Comparison of ENCODE assay signal across 1 cellular context in the genomic region with DNA sequence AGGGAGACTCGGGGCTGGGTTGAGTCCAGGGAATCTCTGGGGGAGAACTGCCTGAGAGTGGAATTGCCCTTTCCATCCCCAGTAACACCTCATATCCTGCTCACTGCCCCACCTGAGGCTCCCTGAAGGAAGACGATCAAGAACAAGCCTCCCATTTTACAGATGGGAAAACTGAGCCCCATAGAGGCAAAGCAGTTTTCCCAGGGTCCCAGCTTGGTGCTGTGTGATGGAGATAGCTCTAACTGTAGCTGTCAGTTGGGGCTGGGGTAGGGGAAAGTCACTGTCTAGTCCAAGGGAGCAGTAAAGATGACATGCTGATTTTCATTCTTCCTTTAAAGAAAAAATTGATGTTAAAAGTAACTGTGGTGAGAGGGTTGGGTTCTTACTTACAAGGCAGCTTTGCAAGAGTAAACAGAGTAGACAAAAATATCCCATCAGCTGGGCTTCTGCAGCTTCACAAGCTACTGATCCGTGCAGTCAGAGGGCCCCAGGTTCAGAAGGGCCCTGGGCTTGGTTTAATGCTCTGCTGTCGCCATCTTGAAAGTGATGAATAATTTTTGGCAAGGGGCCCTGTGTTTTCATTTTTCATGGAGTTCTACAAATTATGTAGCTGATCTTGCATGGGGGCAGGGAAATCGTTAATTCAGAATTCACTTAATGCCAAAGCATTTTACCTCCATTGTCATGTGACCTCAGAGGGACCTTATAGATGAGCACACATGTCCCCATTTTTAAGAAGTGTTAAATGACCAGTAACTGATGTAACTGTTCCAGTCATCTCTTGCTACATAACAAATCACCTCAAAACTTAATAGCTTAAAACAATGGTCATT.
TF ChIP-seq lines count a peak whose summit lies in the region.

No MANE protein-coding gene starts in this region.

TF ChIP-seq in GM12878, 131 proteins besides CTCF, POLR2A, EP300 and RAD21 (continued from another document and continues in another):
- TF ChIP-seq, protein P1, sequence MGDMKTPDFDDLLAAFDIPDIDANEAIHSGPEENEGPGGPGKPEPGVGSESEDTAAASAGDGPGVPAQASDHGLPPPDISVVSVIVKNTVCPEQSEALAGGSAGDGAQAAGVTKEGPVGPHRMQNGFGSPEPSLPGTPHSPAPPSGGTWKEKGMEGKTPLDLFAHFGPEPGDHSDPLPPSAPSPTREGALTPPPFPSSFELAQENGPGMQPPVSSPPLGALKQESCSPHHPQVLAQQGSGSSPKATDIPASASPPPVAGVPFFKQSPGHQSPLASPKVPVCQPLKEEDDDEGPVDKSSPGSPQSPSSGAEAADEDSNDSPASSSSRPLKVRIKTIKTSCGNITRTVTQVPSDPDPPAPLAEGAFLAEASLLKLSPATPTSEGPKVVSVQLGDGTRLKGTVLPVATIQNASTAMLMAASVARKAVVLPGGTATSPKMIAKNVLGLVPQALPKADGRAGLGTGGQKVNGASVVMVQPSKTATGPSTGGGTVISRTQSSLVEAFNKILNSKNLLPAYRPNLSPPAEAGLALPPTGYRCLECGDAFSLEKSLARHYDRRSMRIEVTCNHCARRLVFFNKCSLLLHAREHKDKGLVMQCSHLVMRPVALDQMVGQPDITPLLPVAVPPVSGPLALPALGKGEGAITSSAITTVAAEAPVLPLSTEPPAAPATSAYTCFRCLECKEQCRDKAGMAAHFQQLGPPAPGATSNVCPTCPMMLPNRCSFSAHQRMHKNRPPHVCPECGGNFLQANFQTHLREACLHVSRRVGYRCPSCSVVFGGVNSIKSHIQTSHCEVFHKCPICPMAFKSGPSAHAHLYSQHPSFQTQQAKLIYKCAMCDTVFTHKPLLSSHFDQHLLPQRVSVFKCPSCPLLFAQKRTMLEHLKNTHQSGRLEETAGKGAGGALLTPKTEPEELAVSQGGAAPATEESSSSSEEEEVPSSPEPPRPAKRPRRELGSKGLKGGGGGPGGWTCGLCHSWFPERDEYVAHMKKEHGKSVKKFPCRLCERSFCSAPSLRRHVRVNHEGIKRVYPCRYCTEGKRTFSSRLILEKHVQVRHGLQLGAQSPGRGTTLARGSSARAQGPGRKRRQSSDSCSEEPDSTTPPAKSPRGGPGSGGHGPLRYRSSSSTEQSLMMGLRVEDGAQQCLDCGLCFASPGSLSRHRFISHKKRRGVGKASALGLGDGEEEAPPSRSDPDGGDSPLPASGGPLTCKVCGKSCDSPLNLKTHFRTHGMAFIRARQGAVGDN (IDR thresholded peaks at IDR 0.05) = peak; percentile 92
- TF ChIP-seq, protein P2, sequence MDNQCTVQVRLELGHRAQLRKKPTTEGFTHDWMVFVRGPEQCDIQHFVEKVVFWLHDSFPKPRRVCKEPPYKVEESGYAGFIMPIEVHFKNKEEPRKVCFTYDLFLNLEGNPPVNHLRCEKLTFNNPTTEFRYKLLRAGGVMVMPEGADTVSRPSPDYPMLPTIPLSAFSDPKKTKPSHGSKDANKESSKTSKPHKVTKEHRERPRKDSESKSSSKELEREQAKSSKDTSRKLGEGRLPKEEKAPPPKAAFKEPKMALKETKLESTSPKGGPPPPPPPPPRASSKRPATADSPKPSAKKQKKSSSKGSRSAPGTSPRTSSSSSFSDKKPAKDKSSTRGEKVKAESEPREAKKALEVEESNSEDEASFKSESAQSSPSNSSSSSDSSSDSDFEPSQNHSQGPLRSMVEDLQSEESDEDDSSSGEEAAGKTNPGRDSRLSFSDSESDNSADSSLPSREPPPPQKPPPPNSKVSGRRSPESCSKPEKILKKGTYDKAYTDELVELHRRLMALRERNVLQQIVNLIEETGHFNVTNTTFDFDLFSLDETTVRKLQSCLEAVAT (IDR thresholded peaks at IDR 0.05) = 0 out of 2 replicates have a peak, but pooled peaks have one; percentile 14
- TF ChIP-seq FOXM1 (IDR thresholded peaks at IDR 0.05; ENCODE audit: low read depth, low read length) (peak; percentile 38; the same call in 1 of the 2 replicates), ZNF207 (IDR thresholded peaks at IDR 0.05; ENCODE audit: borderline replicate concordance) (no peak), JUND (IDR thresholded peaks at IDR 0.05; ENCODE audit: low read depth, low read length) (no peak), POLR2AphosphoS5 (IDR thresholded peaks at IDR 0.05; ENCODE audit: low read length) (no peak), SMAD1 (IDR thresholded peaks at IDR 0.05; ENCODE audit: low read depth, partially characterized antibody) (no peak), GATAD2B (conservative IDR thresholded peaks at IDR 0.05; ENCODE audit: low read depth) (no peak), ZNF217 (IDR thresholded peaks at IDR 0.05) (peak; percentile 95), WRNIP1 (IDR thresholded peaks at IDR 0.05; ENCODE audit: borderline replicate concordance, low read depth, low read length) (no peak), ZSCAN29 (IDR thresholded peaks at IDR 0.05) (no peak), POLR2AphosphoS2 (IDR thresholded peaks at IDR 0.05; ENCODE audit: low read depth, low read length) (peak; percentile 52; the same call in 1 of the 2 replicates), ZNF274 (IDR thresholded peaks at IDR 0.05; ENCODE audit: insufficient read depth, insufficient read length) (no peak), IKZF1 (conservative IDR thresholded peaks at IDR 0.05) (peak; percentile 10; the same call in 1 of the 2 replicates), BCL11A (IDR thresholded peaks at IDR 0.05; ENCODE audit: low read depth, low read length) (no peak), YY1 (IDR thresholded peaks at IDR 0.05; ENCODE audit: low read depth, low read length) (peak; percentile 91), TCF12 (IDR thresholded peaks at IDR 0.05; ENCODE audit: low read depth, low read length) (0 out of 2 replicates have a peak, but pooled peaks have one; percentile 37), RAD51 (IDR thresholded peaks at IDR 0.05) (peak; percentile 79), PAX5 (IDR thresholded peaks at IDR 0.05; ENCODE audit: borderline replicate concordance, low read depth, low read length) (peak; percentile 53; the same call in 1 of the 2 replicates), ATF7 (IDR thresholded peaks at IDR 0.05; ENCODE audit: low read depth) (0 out of 2 replicates have a peak, but pooled peaks have one; percentile 13), MTA3 (IDR thresholded peaks at IDR 0.05; ENCODE audit: borderline replicate concordance, low read length) (0 out of 2 replicates have a peak, but pooled peaks have one; percentile 44), CEBPB (IDR thresholded peaks at IDR 0.05; ENCODE audit: borderline replicate concordance in 1 of 2, low read depth in 2 of 2, low read length in 2 of 2) (peak in 1 of 2 experiments; percentile 60; a peak in 1 of 4 replicates), TCF7 (IDR thresholded peaks at IDR 0.05; ENCODE audit: borderline replicate concordance) (no peak), ZNF622 (IDR thresholded peaks at IDR 0.05) (no peak), ETV6 (conservative IDR thresholded peaks at IDR 0.05 in 1 of 2, IDR thresholded peaks at IDR 0.05 in 1 of 2; ENCODE audit: borderline replicate concordance in 1 of 2, low read depth in 1 of 2) (peak in 1 of 2 experiments; percentile 34; a peak in 1 of 4 replicates), HDAC2 (IDR thresholded peaks at IDR 0.05) (no peak), NFIC (IDR thresholded peaks at IDR 0.05; ENCODE audit: low read depth, low read length) (peak; percentile 47; the same call in 1 of the 2 replicates), NR2F1 (conservative IDR thresholded peaks at IDR 0.05) (peak; percentile 42; the same call in 1 of the 2 replicates), CREM (IDR thresholded peaks at IDR 0.05; ENCODE audit: low read depth) (peak; percentile 21; the same call in 1 of the 2 replicates), RCOR1 (conservative IDR thresholded peaks at IDR 0.05; ENCODE audit: low read depth, low read length) (0 out of 2 replicates have a peak, but pooled peaks have one; percentile 49), SMARCA5 (IDR thresholded peaks at IDR 0.05) (peak; percentile 88; the same call in 1 of the 2 replicates), RUNX3 (IDR thresholded peaks at IDR 0.05; ENCODE audit: low read length) (peak; percentile 57), CREB1 (IDR thresholded peaks at IDR 0.05; ENCODE audit: low read depth) (no peak), RELA (IDR thresholded peaks at IDR 0.05; ENCODE audit: borderline replicate concordance, partially characterized antibody) (peak; percentile 28), BHLHE40 (IDR thresholded peaks at IDR 0.05; ENCODE audit: borderline replicate concordance in 1 of 2, low read depth in 2 of 2, low read length in 1 of 2) (peak; percentile 6 to 32; a peak in 2 of 4 replicates)
- TF ChIP-seq, protein P3, sequence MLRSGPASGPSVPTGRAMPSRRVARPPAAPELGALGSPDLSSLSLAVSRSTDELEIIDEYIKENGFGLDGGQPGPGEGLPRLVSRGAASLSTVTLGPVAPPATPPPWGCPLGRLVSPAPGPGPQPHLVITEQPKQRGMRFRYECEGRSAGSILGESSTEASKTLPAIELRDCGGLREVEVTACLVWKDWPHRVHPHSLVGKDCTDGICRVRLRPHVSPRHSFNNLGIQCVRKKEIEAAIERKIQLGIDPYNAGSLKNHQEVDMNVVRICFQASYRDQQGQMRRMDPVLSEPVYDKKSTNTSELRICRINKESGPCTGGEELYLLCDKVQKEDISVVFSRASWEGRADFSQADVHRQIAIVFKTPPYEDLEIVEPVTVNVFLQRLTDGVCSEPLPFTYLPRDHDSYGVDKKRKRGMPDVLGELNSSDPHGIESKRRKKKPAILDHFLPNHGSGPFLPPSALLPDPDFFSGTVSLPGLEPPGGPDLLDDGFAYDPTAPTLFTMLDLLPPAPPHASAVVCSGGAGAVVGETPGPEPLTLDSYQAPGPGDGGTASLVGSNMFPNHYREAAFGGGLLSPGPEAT (IDR thresholded peaks at IDR 0.05; ENCODE audit: low read depth) = peak; percentile 39; the same call in 1 of the 2 replicates
- TF ChIP-seq, protein P4, sequence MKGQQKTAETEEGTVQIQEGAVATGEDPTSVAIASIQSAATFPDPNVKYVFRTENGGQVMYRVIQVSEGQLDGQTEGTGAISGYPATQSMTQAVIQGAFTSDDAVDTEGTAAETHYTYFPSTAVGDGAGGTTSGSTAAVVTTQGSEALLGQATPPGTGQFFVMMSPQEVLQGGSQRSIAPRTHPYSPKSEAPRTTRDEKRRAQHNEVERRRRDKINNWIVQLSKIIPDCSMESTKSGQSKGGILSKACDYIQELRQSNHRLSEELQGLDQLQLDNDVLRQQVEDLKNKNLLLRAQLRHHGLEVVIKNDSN (IDR thresholded peaks at IDR 0.05; ENCODE audit: borderline replicate concordance, extremely low read length, insufficient read depth, low read depth, low read length) = peak; percentile 12
- TF ChIP-seq, protein P5, sequence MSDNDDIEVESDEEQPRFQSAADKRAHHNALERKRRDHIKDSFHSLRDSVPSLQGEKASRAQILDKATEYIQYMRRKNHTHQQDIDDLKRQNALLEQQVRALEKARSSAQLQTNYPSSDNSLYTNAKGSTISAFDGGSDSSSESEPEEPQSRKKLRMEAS (IDR thresholded peaks at IDR 0.05; ENCODE audit: low read depth, low read length) = 0 out of 2 replicates have a peak, but pooled peaks have one; percentile 41
- TF ChIP-seq, protein P6, sequence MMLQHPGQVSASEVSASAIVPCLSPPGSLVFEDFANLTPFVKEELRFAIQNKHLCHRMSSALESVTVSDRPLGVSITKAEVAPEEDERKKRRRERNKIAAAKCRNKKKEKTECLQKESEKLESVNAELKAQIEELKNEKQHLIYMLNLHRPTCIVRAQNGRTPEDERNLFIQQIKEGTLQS (IDR thresholded peaks at IDR 0.05; ENCODE audit: borderline replicate concordance, extremely low read depth, low read depth, low read length) = no peak
- TF ChIP-seq, protein P7, sequence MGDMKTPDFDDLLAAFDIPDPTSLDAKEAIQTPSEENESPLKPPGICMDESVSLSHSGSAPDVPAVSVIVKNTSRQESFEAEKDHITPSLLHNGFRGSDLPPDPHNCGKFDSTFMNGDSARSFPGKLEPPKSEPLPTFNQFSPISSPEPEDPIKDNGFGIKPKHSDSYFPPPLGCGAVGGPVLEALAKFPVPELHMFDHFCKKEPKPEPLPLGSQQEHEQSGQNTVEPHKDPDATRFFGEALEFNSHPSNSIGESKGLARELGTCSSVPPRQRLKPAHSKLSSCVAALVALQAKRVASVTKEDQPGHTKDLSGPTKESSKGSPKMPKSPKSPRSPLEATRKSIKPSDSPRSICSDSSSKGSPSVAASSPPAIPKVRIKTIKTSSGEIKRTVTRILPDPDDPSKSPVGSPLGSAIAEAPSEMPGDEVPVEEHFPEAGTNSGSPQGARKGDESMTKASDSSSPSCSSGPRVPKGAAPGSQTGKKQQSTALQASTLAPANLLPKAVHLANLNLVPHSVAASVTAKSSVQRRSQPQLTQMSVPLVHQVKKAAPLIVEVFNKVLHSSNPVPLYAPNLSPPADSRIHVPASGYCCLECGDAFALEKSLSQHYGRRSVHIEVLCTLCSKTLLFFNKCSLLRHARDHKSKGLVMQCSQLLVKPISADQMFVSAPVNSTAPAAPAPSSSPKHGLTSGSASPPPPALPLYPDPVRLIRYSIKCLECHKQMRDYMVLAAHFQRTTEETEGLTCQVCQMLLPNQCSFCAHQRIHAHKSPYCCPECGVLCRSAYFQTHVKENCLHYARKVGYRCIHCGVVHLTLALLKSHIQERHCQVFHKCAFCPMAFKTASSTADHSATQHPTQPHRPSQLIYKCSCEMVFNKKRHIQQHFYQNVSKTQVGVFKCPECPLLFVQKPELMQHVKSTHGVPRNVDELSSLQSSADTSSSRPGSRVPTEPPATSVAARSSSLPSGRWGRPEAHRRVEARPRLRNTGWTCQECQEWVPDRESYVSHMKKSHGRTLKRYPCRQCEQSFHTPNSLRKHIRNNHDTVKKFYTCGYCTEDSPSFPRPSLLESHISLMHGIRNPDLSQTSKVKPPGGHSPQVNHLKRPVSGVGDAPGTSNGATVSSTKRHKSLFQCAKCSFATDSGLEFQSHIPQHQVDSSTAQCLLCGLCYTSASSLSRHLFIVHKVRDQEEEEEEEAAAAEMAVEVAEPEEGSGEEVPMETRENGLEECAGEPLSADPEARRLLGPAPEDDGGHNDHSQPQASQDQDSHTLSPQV (IDR thresholded peaks at IDR 0.05) = peak; percentile 92
- TF ChIP-seq, protein P8, sequence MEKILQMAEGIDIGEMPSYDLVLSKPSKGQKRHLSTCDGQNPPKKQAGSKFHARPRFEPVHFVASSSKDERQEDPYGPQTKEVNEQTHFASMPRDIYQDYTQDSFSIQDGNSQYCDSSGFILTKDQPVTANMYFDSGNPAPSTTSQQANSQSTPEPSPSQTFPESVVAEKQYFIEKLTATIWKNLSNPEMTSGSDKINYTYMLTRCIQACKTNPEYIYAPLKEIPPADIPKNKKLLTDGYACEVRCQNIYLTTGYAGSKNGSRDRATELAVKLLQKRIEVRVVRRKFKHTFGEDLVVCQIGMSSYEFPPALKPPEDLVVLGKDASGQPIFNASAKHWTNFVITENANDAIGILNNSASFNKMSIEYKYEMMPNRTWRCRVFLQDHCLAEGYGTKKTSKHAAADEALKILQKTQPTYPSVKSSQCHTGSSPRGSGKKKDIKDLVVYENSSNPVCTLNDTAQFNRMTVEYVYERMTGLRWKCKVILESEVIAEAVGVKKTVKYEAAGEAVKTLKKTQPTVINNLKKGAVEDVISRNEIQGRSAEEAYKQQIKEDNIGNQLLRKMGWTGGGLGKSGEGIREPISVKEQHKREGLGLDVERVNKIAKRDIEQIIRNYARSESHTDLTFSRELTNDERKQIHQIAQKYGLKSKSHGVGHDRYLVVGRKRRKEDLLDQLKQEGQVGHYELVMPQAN (conservative IDR thresholded peaks at IDR 0.05) = peak; percentile 43; the same call in 1 of the 2 replicates
- TF ChIP-seq, protein P9, sequence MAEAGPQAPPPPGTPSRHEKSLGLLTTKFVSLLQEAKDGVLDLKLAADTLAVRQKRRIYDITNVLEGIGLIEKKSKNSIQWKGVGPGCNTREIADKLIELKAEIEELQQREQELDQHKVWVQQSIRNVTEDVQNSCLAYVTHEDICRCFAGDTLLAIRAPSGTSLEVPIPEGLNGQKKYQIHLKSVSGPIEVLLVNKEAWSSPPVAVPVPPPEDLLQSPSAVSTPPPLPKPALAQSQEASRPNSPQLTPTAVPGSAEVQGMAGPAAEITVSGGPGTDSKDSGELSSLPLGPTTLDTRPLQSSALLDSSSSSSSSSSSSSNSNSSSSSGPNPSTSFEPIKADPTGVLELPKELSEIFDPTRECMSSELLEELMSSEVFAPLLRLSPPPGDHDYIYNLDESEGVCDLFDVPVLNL (IDR thresholded peaks at IDR 0.05; ENCODE audit: low read depth, low read length) = no peak
